8 cellular contexts compared by ENCODE assay signal in the genomic region with DNA sequence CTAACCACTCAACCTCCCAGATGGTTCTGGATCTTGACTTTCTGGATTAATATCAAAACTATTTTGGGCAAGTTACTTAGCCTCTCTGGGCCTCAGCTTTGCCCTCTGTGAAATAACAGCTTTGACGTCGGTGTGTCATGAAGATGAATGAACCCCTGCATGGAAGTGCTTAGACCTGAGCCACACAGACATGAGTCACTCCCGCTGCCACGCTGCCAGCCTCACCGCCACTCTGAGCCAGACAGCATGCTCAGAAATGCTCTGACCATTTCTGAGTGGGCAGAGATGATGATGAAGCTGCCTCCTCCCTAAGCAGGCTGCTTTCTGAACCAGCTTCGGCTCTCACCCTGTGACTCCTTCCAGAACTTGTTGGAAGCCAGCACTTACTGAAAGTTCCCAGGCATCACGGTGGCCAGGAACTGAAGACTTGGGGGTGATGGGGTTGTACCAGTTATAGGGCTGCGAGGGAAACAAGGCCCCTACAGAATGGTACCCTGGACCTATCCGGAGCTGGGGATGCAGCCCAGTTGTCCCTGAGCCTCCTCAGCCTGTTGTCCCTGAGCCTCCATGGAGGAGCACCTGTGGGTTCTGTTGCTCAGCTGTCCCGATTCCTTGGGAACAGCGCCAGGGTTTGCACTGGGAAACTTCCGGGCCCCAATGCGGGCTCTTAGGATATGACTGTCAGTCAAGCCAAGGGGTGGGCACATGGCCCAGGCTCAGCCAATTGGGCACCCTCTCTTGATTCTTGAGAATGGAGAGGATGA. TPM values are rescaled to one million over a fixed set of nuclear protein-coding genes. Genes with fewer than 3 reads are reported as not detected.
DNase-seq lines count a peak whose midpoint lies in the region; ATAC-seq, FAIRE-seq and TF ChIP-seq lines count a peak whose summit lies in the region.

No MANE protein-coding gene starts in this region.

- TF ChIP-seq CTCF in CD8-positive, alpha-beta T cell (IDR thresholded peaks at IDR 0.05) = no peak
- no peak for TF ChIP-seq CTCF in pancreas (IDR thresholded peaks at IDR 0.05)

- intact Hi-C loops in CD8-positive, alpha-beta T cell (cut with DNase I, micrococcal nuclease) = no loop called here
- intact Hi-C loops in pancreas (cut with DNase I) = no loop called here

- no peak overlapping the region for H3K4me3 ChIP-seq in CD8-positive, alpha-beta T cell (ENCODE audit: low read depth, low read length)
- no peak overlapping the region for H3K4me3 ChIP-seq in pancreas

- no peaks in the 10 kb centered on the region for H3K4me1 ChIP-seq in CD8-positive, alpha-beta T cell (ENCODE audit: insufficient read depth, low read length)
- H3K4me1 ChIP-seq in pancreas = no peaks in the 10 kb centered on the region

- CTCF ChIA-PET in CD8-positive, alpha-beta T cell (lab: Charles Lee) = interaction anchor here (0.8 to 12.4 kb wide), 4 partner anchors 10 to 141 kb away, joined by 4 to 283 read pairs (median 7); no protein-coding TSS in a partner anchor

- no peaks in the 10 kb centered on the region for H3K9me3 ChIP-seq in CD8-positive, alpha-beta T cell (ENCODE audit: low read length)
- H3K9me3 ChIP-seq in pancreas = no peaks in the 10 kb centered on the region

- H3K36me3 ChIP-seq in CD8-positive, alpha-beta T cell (ENCODE audit: insufficient read depth, low read length) = no peaks in the 10 kb centered on the region
- H3K36me3 ChIP-seq in pancreas = no peaks in the 10 kb centered on the region

- FAIRE-seq in pancreas (lab: Jason Lieb, UNC) = no peak

- H3K4me1 Mint-ChIP-seq in CD8-positive, alpha-beta T cell (ENCODE audit: low read depth) = no peaks in the 10 kb centered on the region

- no peak overlapping the region for H3K27ac Mint-ChIP-seq in CD8-positive, alpha-beta T cell

- POLR2A ChIA-PET in CD8-positive, alpha-beta T cell (lab: Charles Lee) = no interaction called here

- H3K36me3 Mint-ChIP-seq in CD8-positive, alpha-beta T cell = no peaks in the 10 kb centered on the region

- peak; percentile 49 for ATAC-seq in CD8-positive, alpha-beta T cell
- ATAC-seq in pancreas (peak; percentile 71 to 83 (median 74)), HG03378 (IDR thresholded peaks at IDR 0.05; ENCODE audit: unreplicated experiment) (no peak)

- no peak overlapping the region for H3K4me3 Mint-ChIP-seq in CD8-positive, alpha-beta T cell

- WGBS in pancreas, 2 donors = 47 to 53% methylated on average over 13 of the region's 13 CpGs

- in situ Hi-C loops in T47D (cut with HindIII; ENCODE audit: low pct_unique_long_range_greater_than_20kb, low sequenced_read_pairs) (no loop called here), KBM-7 (cut with MboI; ENCODE audit: low pct_unique_long_range_greater_than_20kb, low sequenced_read_pairs) (loop anchor here (10.0 kb wide), 1 partner anchor 60 kb away; no protein-coding TSS in a partner anchor)

- DNase-seq in CD8-positive, alpha-beta T cell = peak in 1 of 7 experiments; percentile 40
- DNase-seq in RKO (ENCODE audit: low spot score) = peak; percentile 84
- DNase-seq in T47D (ENCODE audit: low read depth in 1 of 2, low spot score in 1 of 2) = peak; percentile 45 to 58
- DNase-seq in pancreas = peak in 4 of 6 donors; percentile 55 to 77 (median 68)
- no peak for DNase-seq in HuH-7 (ENCODE audit: low spot score)
- no peak for DNase-seq in KBM-7
- DNase-seq in NCI-H187 (lab: John Stamatoyannopoulos, UW) = no peak

- H3K9me3 Mint-ChIP-seq in CD8-positive, alpha-beta T cell = no peaks in the 10 kb centered on the region

- H3K27ac ChIP-seq in CD8-positive, alpha-beta T cell (ENCODE audit: low read depth, low read length) = no peak overlapping the region
- no peak overlapping the region for H3K27ac ChIP-seq in pancreas

- peaks cover 2% of the 10 kb centered on the region for H3K27me3 Mint-ChIP-seq in CD8-positive, alpha-beta T cell (ENCODE audit: low read depth)

- H3K27me3 ChIP-seq in CD8-positive, alpha-beta T cell (ENCODE audit: insufficient read depth, low read length) = no peaks in the 10 kb centered on the region
- no peaks in the 10 kb centered on the region for H3K27me3 ChIP-seq in pancreas

RNA-seq across cellular contexts. Expression of a gene that starts 2.0 kb away (rescaled TPM):
- not detected for total RNA-seq in CD8-positive, alpha-beta T cell
- not detected for total RNA-seq in pancreas
- not detected for polyA plus RNA-seq in pancreas

RNA-seq across cellular contexts. Expression of a gene that starts 18.7 kb away (rescaled TPM):
- total RNA-seq in CD8-positive, alpha-beta T cell = 1 to 10 TPM; 1.7 to 2.8 TPM
- total RNA-seq in pancreas = under 1 TPM; 0.09 to 0.53 (median 0.26) TPM
- 1 to 10 TPM; 1.3 to 1.4 TPM for polyA plus RNA-seq in pancreas

RNA-seq across cellular contexts. Expression of a gene that starts 31.0 kb away (rescaled TPM):
- total RNA-seq in CD8-positive, alpha-beta T cell = not detected
- 1 to 10 TPM in 2 of 6 donors, under 1 TPM in 4; 0.51 to 1.3 (median 0.87) TPM for total RNA-seq in pancreas
- under 1 TPM; 0.30 to 0.31 TPM for polyA plus RNA-seq in pancreas

Comparison
In these comparisons a context has a peak if more than half of its experiments do, and no peak if none do; other contexts are left out.
1. DNase-seq: peak in RKO (single experiment), T47D (2 of 2) and pancreas (4 of 6); none in HuH-7 (single experiment), KBM-7 (single experiment) and NCI-H187 (0 of 2).